ENCODE assay signal across 19 cellular contexts in the genomic region with DNA sequence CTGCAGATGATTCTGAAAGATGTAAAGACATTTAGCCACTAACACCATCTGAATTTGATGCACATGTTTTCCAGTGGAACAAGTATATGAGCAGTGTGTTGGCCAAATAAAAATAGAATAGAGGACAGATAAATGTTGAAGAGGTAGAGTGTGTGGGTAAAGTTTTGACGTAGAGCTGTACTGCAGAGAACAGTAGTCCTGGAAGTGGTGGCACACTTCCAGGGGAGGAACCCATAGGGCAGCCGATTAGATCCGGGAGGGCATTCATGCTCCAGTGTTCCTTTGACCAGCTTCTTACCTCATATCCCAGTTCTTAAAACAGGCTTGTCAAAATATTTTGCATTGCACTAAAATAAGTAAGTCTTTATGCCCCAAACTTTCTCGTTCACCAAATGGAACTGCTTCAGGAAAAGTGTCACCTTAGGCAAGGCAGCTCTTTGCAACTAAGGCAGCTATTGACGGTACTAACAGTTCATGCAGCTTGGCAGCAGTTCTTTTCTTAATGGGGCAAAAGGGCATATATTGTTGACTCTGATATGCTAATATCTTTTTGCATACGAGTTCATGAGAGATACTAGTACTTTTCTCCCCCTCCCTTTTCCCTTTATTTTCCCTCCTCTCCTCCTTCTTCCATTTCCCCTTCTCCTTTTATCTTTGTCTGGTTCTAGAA.
DNase-seq lines count a peak whose midpoint lies in the region; ATAC-seq and TF ChIP-seq lines count a peak whose summit lies in the region.
"Had no signal": no experiment of that assay in that cellular context is flagged by ENCODE, and none has a peak within 500 bp of the region (broad histone marks: within the 10 kb centered on the region; RNA-seq: fewer than 3 reads in every experiment).

No MANE protein-coding gene starts in this region.

- TF ChIP-seq CTCF in heart left ventricle (IDR thresholded peaks at IDR 0.05), result no peak
- no peak for TF ChIP-seq CTCF in left ventricle myocardium inferior (IDR thresholded peaks at IDR 0.05; ENCODE audit: borderline replicate concordance)
- no peak for TF ChIP-seq CTCF in WERI-Rb-1 (IDR thresholded peaks at IDR 0.05; ENCODE audit: low read depth, low read length)

- H3K4me1 ChIP-seq in heart left ventricle (peaks cover 0 to 16% (median 0%) of the 10 kb centered on the region in 12 donors), left ventricle myocardium inferior (peaks cover 18% of the 10 kb centered on the region)
- H3K4me1 ChIP-seq: BLaER1 had no signal

- peak overlapping the region in 1 of 12 donors; percentile 14 for H3K4me3 ChIP-seq in heart left ventricle
- no peak overlapping the region for H3K4me3 ChIP-seq in left ventricle myocardium inferior
- H3K4me3 ChIP-seq in MG63, result no peak overlapping the region
- no peak overlapping the region for H3K4me3 ChIP-seq in WERI-Rb-1 (ENCODE audit: low read depth, low read length)
- H3K4me3 ChIP-seq: BLaER1, GM23248 had no signal

- TF ChIP-seq POLR2A in heart left ventricle (IDR thresholded peaks at IDR 0.05), result no peak

- H3K27me3 ChIP-seq in heart left ventricle (no peaks in the 10 kb centered on the region), left ventricle myocardium inferior (ENCODE audit: low read depth) (no peaks in the 10 kb centered on the region), MG63 (no peaks in the 10 kb centered on the region), WERI-Rb-1 (ENCODE audit: insufficient read depth, low read depth, severe bottlenecking) (no peaks in the 10 kb centered on the region)
- H3K27me3 ChIP-seq: BLaER1 had no signal

- 44 to 54% (median 46%) methylated on average over 6 of the region's 6 CpGs for WGBS in heart left ventricle, 4 donors

- H3K36me3 ChIP-seq in heart left ventricle (no peaks in the 10 kb centered on the region), left ventricle myocardium inferior (no peaks in the 10 kb centered on the region), MG63 (no peaks in the 10 kb centered on the region), WERI-Rb-1 (no peaks in the 10 kb centered on the region)
- H3K36me3 ChIP-seq: BLaER1 had no signal

- intact Hi-C loops in Right ventricle myocardium inferior (cut with DNase I) (loop anchor here (1.0 kb wide), 1 partner anchor 32 kb away; no protein-coding TSS in a partner anchor), cardiac septum (cut with DNase I) (no loop called here), heart left ventricle (cut with DNase I) (no loop called here), left ventricle myocardium inferior (cut with micrococcal nuclease) (no loop called here)

- peak; percentile 88 for ATAC-seq in Right ventricle myocardium inferior
- ATAC-seq in heart left ventricle, result peak; percentile 96 to 98 (median 97)
- peak; percentile 42 for ATAC-seq in left lobe of liver
- ATAC-seq: CD8-positive, alpha-beta T cell had no signal

- DNase-seq in Right ventricle myocardium inferior (ENCODE audit: missing footprints) (no peak), cardiac septum (ENCODE audit: low spot score) (no peak), heart left ventricle (peak in 4 of 5 donors; percentile 7 to 81 (median 58)), left ventricle myocardium inferior (peak; percentile 38), left lobe of liver (ENCODE audit: low spot score) (no peak), MG63 (no peak), WERI-Rb-1 (no peak), substantia nigra (lab: John Stamatoyannopoulos, UW) (no peak)
- DNase-seq: Caco-2; CD4-positive, CD25-positive, alpha-beta regulatory T cell; CD8-positive, alpha-beta T cell; DMS153; DND-41; GM23248; H7; HCEC 1CT had no signal

- H3K9me3 ChIP-seq in heart left ventricle (peaks cover 0 to 2% (median 0%) of the 10 kb centered on the region in 12 donors), left ventricle myocardium inferior (replicated peaks) (peaks cover 3% of the 10 kb centered on the region), MG63 (no peaks in the 10 kb centered on the region), WERI-Rb-1 (ENCODE audit: severe bottlenecking) (no peaks in the 10 kb centered on the region)
- H3K9me3 ChIP-seq: BLaER1, Caco-2 had no signal

- H3K27ac ChIP-seq in heart left ventricle (peak overlapping the region in 8 of 12 donors; percentile 23 to 69 (median 44)), left ventricle myocardium inferior (replicated peaks) (peak overlapping the region; percentile 76), WERI-Rb-1 (no peak overlapping the region), substantia nigra (ENCODE audit: low read depth, low read length, poor library complexity, severe bottlenecking) (no peak overlapping the region)
- H3K27ac ChIP-seq: 22Rv1, BLaER1, C4-2B, GM23248 had no signal

Comparison
In these comparisons a context has a peak if more than half of its experiments do, and no peak if none do; other contexts are left out.
1. DNase-seq: peak in heart left ventricle (4 of 5) and left ventricle myocardium inferior (single experiment); none in Right ventricle myocardium inferior (single experiment), cardiac septum (single experiment), left lobe of liver (single experiment), MG63 (single experiment), WERI-Rb-1 (single experiment) and substantia nigra (0 of 49).
2. ATAC-seq: peak in every context shown above with its lines; median percentile 97 in heart left ventricle; 88 in Right ventricle myocardium inferior; 42 in left lobe of liver.
3. H3K27ac ChIP-seq: peak in heart left ventricle (8 of 12) and left ventricle myocardium inferior (single experiment); none in WERI-Rb-1 (single experiment) and substantia nigra (single experiment).